Comparison of ENCODE assay signal across 22 cellular contexts in the genomic region with DNA sequence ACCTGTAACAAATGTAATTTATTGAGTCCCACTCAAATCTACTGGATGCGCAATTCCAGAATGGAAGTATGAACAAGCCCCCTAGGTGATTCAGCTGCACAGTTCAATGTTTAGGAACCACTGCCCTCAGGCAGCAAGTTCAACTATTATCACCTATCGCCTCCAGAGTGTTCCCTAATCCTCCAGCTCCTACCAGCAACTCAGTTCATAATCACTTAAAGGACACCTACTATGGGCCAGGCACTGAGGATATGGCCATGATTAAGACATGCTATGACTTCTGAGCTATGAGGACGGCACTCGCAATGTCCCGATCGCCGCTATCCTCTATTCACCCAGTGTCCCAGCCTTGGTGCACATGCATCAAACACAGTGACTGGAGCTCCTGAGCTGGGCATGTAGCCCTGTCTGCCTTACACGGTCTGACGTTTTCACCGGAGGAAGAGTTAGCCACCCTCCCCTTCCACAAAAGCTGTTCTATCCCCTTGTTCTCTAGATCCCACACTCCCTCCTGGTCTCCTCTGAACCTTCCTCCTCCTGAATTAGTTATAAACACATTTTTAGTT. TPM values are rescaled to one million over a fixed set of nuclear protein-coding genes. Genes with fewer than 3 reads are reported as not detected.
DNase-seq lines count a peak whose midpoint lies in the region; ATAC-seq and TF ChIP-seq lines count a peak whose summit lies in the region.
"Had no signal": no experiment of that assay in that cellular context is flagged by ENCODE, and none has a peak within 500 bp of the region (broad histone marks: within the 10 kb centered on the region; RNA-seq: fewer than 3 reads in every experiment).

No MANE protein-coding gene starts in this region.

- H3K23ac ChIP-seq in H9 (ENCODE audit: insufficient read length, low read depth, low read length) = no peak overlapping the region

- WGBS in H9 (ENCODE audit: extremely low coverage, insufficient read length, low lambda C conversion rate) = no CpG with 5 or more reads among the region's 10 CpGs
- WGBS in psoas muscle, 3 donors = 81 to 86% (median 86%) methylated on average over 10 of the region's 10 CpGs

- H2AFZ ChIP-seq in H9 (ENCODE audit: low read length) = no peak overlapping the region

- H3K56ac ChIP-seq in H9 (ENCODE audit: insufficient read length, low read depth, low read length) = no peak overlapping the region

- H3K14ac ChIP-seq in H9 (ENCODE audit: insufficient read depth, low read length) = no peak overlapping the region

- peaks cover 6% of the 10 kb centered on the region for H3K4me1 ChIP-seq in H9 (ENCODE audit: insufficient read depth, low read length)
- peaks cover 77% of the 10 kb centered on the region for H3K4me1 ChIP-seq in psoas muscle

- peaks cover 4% of the 10 kb centered on the region for H4K20me1 ChIP-seq in H9 (ENCODE audit: control insufficient read depth, insufficient read depth, insufficient read length)

- H3K9me3 ChIP-seq in H9 (ENCODE audit: control insufficient read depth, low read depth, low read length) = no peaks in the 10 kb centered on the region
- H3K9me3 ChIP-seq in psoas muscle = no peaks in the 10 kb centered on the region

- no peaks in the 10 kb centered on the region for H3K23me2 ChIP-seq in H9 (ENCODE audit: insufficient read length, low read depth, low read length, poor library complexity, severe bottlenecking)

- no peak overlapping the region for H2BK5ac ChIP-seq in H9 (ENCODE audit: insufficient read length, low read length)

- no peak overlapping the region for H4K91ac ChIP-seq in H9 (ENCODE audit: insufficient read length, low read depth, low read length)

- H3K4me2 ChIP-seq in H9 (ENCODE audit: insufficient read depth, insufficient read length, low read length) = no peak overlapping the region

- no peak for DNase-seq in activated T-cell treated with anti-CD3 and anti-CD28 coated beads, Interleukin-2, amount 50 U/mL, for 72 hours
- DNase-seq in activated T-cell treated with anti-CD3 and anti-CD28 coated beads, Interleukin-2, amount 50 U/mL, for 4 hours = no peak
- DNase-seq in H9 (no peak), psoas muscle (no peak), GF-D8 (lab: John Stamatoyannopoulos, UW) (no peak), NCI-H1436 (lab: John Stamatoyannopoulos, UW) (no peak)
- DNase-seq in effector memory CD8-positive, alpha-beta T cell = no peak
- DNase-seq: AML-193, NCI-H1417 treated with DMSO at 0.1 percent for 48 hours, NCI-H1930, NCI-H226, NCI-H524, NCI-H82, SIG-M5 had no signal

- no peak overlapping the region for H4K8ac ChIP-seq in H9 (replicated peaks; ENCODE audit: insufficient read length, low read depth, low read length)

- no peak for ATAC-seq in activated T-cell treated with anti-CD3 and anti-CD28 coated beads, Interleukin-2, amount 50 U/mL, for 72 hours (replicated peaks in 1 of 2)
- ATAC-seq in activated T-cell treated with anti-CD3 and anti-CD28 coated beads, Interleukin-2, amount 50 U/mL, for 4 hours = no peak
- no peak for ATAC-seq in effector memory CD8-positive, alpha-beta T cell (replicated peaks)
- peak in 3 of 4 donors; percentile 20 to 51 (median 41) for ATAC-seq in psoas muscle
- no peak for ATAC-seq in GM21367 (IDR thresholded peaks at IDR 0.05; ENCODE audit: unreplicated experiment)
- ATAC-seq: SK-N-SH treated with all-trans-retinoic acid at 6 μM for 48 hours had no signal

- H3K27ac Mint-ChIP-seq in activated T-cell treated with anti-CD3 and anti-CD28 coated beads, Interleukin-2, amount 50 U/mL, for 72 hours = peak overlapping the region; percentile 22
- H3K27ac Mint-ChIP-seq in H9 = peak overlapping the region; percentile 13 to 75 (median 23); a peak in 3 of 7 replicates
- peak overlapping the region; percentile 9 to 74 for H3K27ac Mint-ChIP-seq in effector memory CD8-positive, alpha-beta T cell

- no peak overlapping the region for H4K5ac ChIP-seq in H9 (ENCODE audit: insufficient read length, low read depth, low read length)

- no peak overlapping the region for H2BK12ac ChIP-seq in H9 (ENCODE audit: insufficient read length, low read depth, low read length)

- H3K4me1 Mint-ChIP-seq in activated T-cell treated with anti-CD3 and anti-CD28 coated beads, Interleukin-2, amount 50 U/mL, for 72 hours (ENCODE audit: low read depth) = peaks cover 66% of the 10 kb centered on the region
- peaks cover 74% of the 10 kb centered on the region for H3K4me1 Mint-ChIP-seq in activated T-cell treated with anti-CD3 and anti-CD28 coated beads, Interleukin-2, amount 50 U/mL, for 4 hours (ENCODE audit: low read depth)
- H3K4me1 Mint-ChIP-seq in H9 = peaks cover 57 to 71% of the 10 kb centered on the region in 2 experiments
- H3K4me1 Mint-ChIP-seq in effector memory CD8-positive, alpha-beta T cell (ENCODE audit: low read depth in 2 of 2) = peaks cover 60 to 77% of the 10 kb centered on the region in 2 donors

- H3K36me3 ChIP-seq in psoas muscle (ENCODE audit: insufficient read depth in 1 of 2, low read depth in 1 of 2) = no peaks in the 10 kb centered on the region

- no peaks in the 10 kb centered on the region for H3K9me3 Mint-ChIP-seq in activated T-cell treated with anti-CD3 and anti-CD28 coated beads, Interleukin-2, amount 50 U/mL, for 72 hours
- H3K9me3 Mint-ChIP-seq in activated T-cell treated with anti-CD3 and anti-CD28 coated beads, Interleukin-2, amount 50 U/mL, for 4 hours = no peaks in the 10 kb centered on the region
- no peaks in the 10 kb centered on the region; a peak in 1 of 5 replicates for H3K9me3 Mint-ChIP-seq in H9
- no peaks in the 10 kb centered on the region for H3K9me3 Mint-ChIP-seq in effector memory CD8-positive, alpha-beta T cell

- H3K27me3 ChIP-seq in H9 (ENCODE audit: insufficient read depth, low read length) = no peaks in the 10 kb centered on the region
- no peaks in the 10 kb centered on the region for H3K27me3 ChIP-seq in psoas muscle (ENCODE audit: insufficient read depth in 3 of 3, low read length in 2 of 3)

- H3K27me3 Mint-ChIP-seq in activated T-cell treated with anti-CD3 and anti-CD28 coated beads, Interleukin-2, amount 50 U/mL, for 72 hours (ENCODE audit: low read depth) = no peaks in the 10 kb centered on the region
- H3K27me3 Mint-ChIP-seq in activated T-cell treated with anti-CD3 and anti-CD28 coated beads, Interleukin-2, amount 50 U/mL, for 4 hours (ENCODE audit: low read depth) = no peaks in the 10 kb centered on the region
- no peaks in the 10 kb centered on the region for H3K27me3 Mint-ChIP-seq in H9 (ENCODE audit: low read depth)
- H3K27me3 Mint-ChIP-seq in effector memory CD8-positive, alpha-beta T cell = no peaks in the 10 kb centered on the region

- intact Hi-C loops in psoas muscle (cut with DNase I) = no loop called here

- H2BK120ac ChIP-seq in H9 (ENCODE audit: low read depth, low read length, poor library complexity, severe bottlenecking) = no peak overlapping the region

- H3K79me2 ChIP-seq in H9 (ENCODE audit: insufficient read depth, low read length) = peaks cover 58% of the 10 kb centered on the region; the same call in 1 of the 2 replicates

- no peak overlapping the region for H3K18ac ChIP-seq in H9 (ENCODE audit: insufficient read length, low read depth, low read length)

- H3K36me3 Mint-ChIP-seq in activated T-cell treated with anti-CD3 and anti-CD28 coated beads, Interleukin-2, amount 50 U/mL, for 72 hours (ENCODE audit: insufficient read depth in 2 of 2) = peaks cover 2 to 7% of the 10 kb centered on the region in 2 donors
- peaks cover 8% of the 10 kb centered on the region for H3K36me3 Mint-ChIP-seq in activated T-cell treated with anti-CD3 and anti-CD28 coated beads, Interleukin-2, amount 50 U/mL, for 4 hours (ENCODE audit: insufficient read depth)
- peaks cover 0 to 8% (median 6%) of the 10 kb centered on the region in 3 experiments; a peak in 4 of 7 replicates for H3K36me3 Mint-ChIP-seq in H9 (ENCODE audit: insufficient read depth in 1 of 3, low read depth in 3 of 3)
- H3K36me3 Mint-ChIP-seq in effector memory CD8-positive, alpha-beta T cell (ENCODE audit: insufficient read depth) = peaks cover 19% of the 10 kb centered on the region

- peaks cover 4% of the 10 kb centered on the region for H3K79me1 ChIP-seq in H9 (ENCODE audit: insufficient read depth, low read depth, low read length, poor library complexity, severe bottlenecking)

- no peak overlapping the region for H3K9ac ChIP-seq in H9 (ENCODE audit: extremely low read depth, insufficient read length, low read length)

- H3K4me3 Mint-ChIP-seq in activated T-cell treated with anti-CD3 and anti-CD28 coated beads, Interleukin-2, amount 50 U/mL, for 72 hours = no peak overlapping the region
- no peak overlapping the region for H3K4me3 Mint-ChIP-seq in activated T-cell treated with anti-CD3 and anti-CD28 coated beads, Interleukin-2, amount 50 U/mL, for 4 hours
- no peak overlapping the region for H3K4me3 Mint-ChIP-seq in H9
- peak overlapping the region; percentile 14 to 23 for H3K4me3 Mint-ChIP-seq in effector memory CD8-positive, alpha-beta T cell

- no peak for TF ChIP-seq CTCF in H9 (conservative IDR thresholded peaks at IDR 0.05)
- no peak for TF ChIP-seq CTCF in psoas muscle (IDR thresholded peaks at IDR 0.05)

- H2AK5ac ChIP-seq in H9 (ENCODE audit: insufficient read length, low read length) = no peak overlapping the region

- no peak overlapping the region for H3K27ac ChIP-seq in H9 (ENCODE audit: insufficient read length, low read depth, low read length)
- no peak overlapping the region for H3K27ac ChIP-seq in psoas muscle
- H3K27ac ChIP-seq: 22Rv1, C4-2B, HL-60 had no signal

- no peak overlapping the region for H3K4ac ChIP-seq in H9 (ENCODE audit: low read depth, low read length)

- H3T11ph ChIP-seq in H9 (ENCODE audit: low read length) = no peak overlapping the region

- H3K4me3 ChIP-seq in psoas muscle = no peak overlapping the region

- H2BK15ac ChIP-seq in H9 (ENCODE audit: low read depth, low read length) = no peak overlapping the region

- H2BK20ac ChIP-seq in H9 (ENCODE audit: low read depth, low read length, poor library complexity, severe bottlenecking) = no peak overlapping the region

RNA-seq across cellular contexts. Expression of gene RHEB, which starts 22.3 kb away (rescaled TPM):
- 10 to 100 TPM; 39.3 to 47.3 TPM for total RNA-seq in activated T-cell treated with anti-CD3 and anti-CD28 coated beads, Interleukin-2, amount 50 U/mL, for 72 hours
- total RNA-seq in activated T-cell treated with anti-CD3 and anti-CD28 coated beads, Interleukin-2, amount 50 U/mL, for 4 hours = 10 to 100 TPM; 54.9 to 57.4 (median 55.6) TPM
- total RNA-seq in H9 (2021) (109 and 114 TPM in 2 replicates), psoas muscle (100 to 1,000 TPM in 3 of 4 donors, 10 to 100 TPM in 1; 98.0 to 191 (median 142) TPM)
- 100 to 1,000 TPM; 167 to 248 (median 176) TPM for polyA plus RNA-seq in psoas muscle

RNA-seq across cellular contexts. Expression of gene CRYGN, which starts 57.4 kb away (rescaled TPM):
- total RNA-seq in activated T-cell treated with anti-CD3 and anti-CD28 coated beads, Interleukin-2, amount 50 U/mL, for 72 hours = under 1 TPM; 0.35 to 0.53 TPM
- not detected for total RNA-seq in activated T-cell treated with anti-CD3 and anti-CD28 coated beads, Interleukin-2, amount 50 U/mL, for 4 hours
- total RNA-seq in H9 (2021) (0.79 and 1.8 TPM in 2 replicates), psoas muscle (under 1 TPM in 1 of 4 donors, not detected in 3; 0.15 TPM)
- polyA plus RNA-seq in psoas muscle = under 1 TPM in 1 of 3 donors, not detected in 2; 0.12 TPM
- total RNA-seq: HT1080, M059J, RPMI7951 had no signal

Comparison
In these comparisons a context has a peak if more than half of its experiments do, and no peak if none do; other contexts are left out.
1. ATAC-seq: peak in psoas muscle (3 of 4); none in activated T-cell treated with anti-CD3 and anti-CD28 coated beads, Interleukin-2, amount 50 U/mL, for 72 hours (0 of 2), activated T-cell treated with anti-CD3 and anti-CD28 coated beads, Interleukin-2, amount 50 U/mL, for 4 hours (0 of 2), effector memory CD8-positive, alpha-beta T cell (single experiment) and GM21367 (single experiment).
2. H3K4me3 Mint-ChIP-seq: peak in effector memory CD8-positive, alpha-beta T cell (2 of 2); none in activated T-cell treated with anti-CD3 and anti-CD28 coated beads, Interleukin-2, amount 50 U/mL, for 72 hours (0 of 2), activated T-cell treated with anti-CD3 and anti-CD28 coated beads, Interleukin-2, amount 50 U/mL, for 4 hours (single experiment) and H9 (0 of 2).
3. Peak in every context shown above with its lines, with median percentiles within 50 percentile points of each other: H3K27ac Mint-ChIP-seq.